18 cellular contexts compared by ENCODE assay signal in the genomic region with DNA sequence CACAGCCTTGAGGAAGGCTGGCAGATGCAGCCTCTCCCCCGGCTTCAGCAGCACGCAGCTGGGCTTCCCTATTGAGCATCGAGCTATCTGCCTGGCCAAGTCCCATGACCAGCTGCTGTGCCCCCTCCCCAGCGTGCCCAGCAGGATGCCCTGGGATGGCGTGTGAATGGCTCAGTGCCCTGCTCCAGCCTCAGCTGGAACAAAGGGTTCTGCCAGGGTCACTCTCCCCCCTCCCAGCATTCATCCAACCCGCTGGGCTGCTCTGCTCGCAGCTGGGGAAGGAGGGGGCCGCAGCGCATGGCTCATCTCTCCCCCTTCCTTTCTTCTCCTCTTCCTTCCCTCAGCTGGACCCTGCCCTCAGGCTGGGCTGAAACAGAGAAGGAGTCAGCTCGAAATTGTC. TPM values are rescaled to one million over a fixed set of nuclear protein-coding genes. Genes with fewer than 3 reads are reported as not detected.
DNase-seq lines count a peak whose midpoint lies in the region; ATAC-seq and TF ChIP-seq lines count a peak whose summit lies in the region.
"Had no signal": no experiment of that assay in that cellular context is flagged by ENCODE, and none has a peak within 500 bp of the region (broad histone marks: within the 10 kb centered on the region; RNA-seq: fewer than 3 reads in every experiment).

No MANE protein-coding gene starts in this region.

- H3K4me1 ChIP-seq in neural progenitor cell: peaks cover 29% of the 10 kb centered on the region
- H3K4me1 ChIP-seq: Caco-2 had no signal

- no peaks in the 10 kb centered on the region for H3K9me3 Mint-ChIP-seq in neural progenitor cell
- H3K9me3 Mint-ChIP-seq: naive B cell had no signal

- no peaks in the 10 kb centered on the region for H3K27me3 Mint-ChIP-seq in neural progenitor cell (ENCODE audit: insufficient read depth, low read depth)

- H3K36me3 Mint-ChIP-seq in neural progenitor cell: peaks cover 30% of the 10 kb centered on the region
- H3K36me3 Mint-ChIP-seq: naive B cell had no signal

- H3K27me3 ChIP-seq in neural progenitor cell: no peaks in the 10 kb centered on the region
- H3K27me3 ChIP-seq: cardiac muscle cell, gastroesophageal sphincter, SJSA1 had no signal

- H4K20me1 ChIP-seq in neural progenitor cell (ENCODE audit: low read depth): peaks cover 9% of the 10 kb centered on the region

- no peaks in the 10 kb centered on the region for H3K9me3 ChIP-seq in neural progenitor cell (ENCODE audit: low read depth)
- H3K9me3 ChIP-seq: Caco-2, gastroesophageal sphincter, HAP-1, SJSA1 had no signal

- no peak overlapping the region for H3K4me3 ChIP-seq in neural progenitor cell
- H3K4me3 ChIP-seq: cardiac muscle cell, gastroesophageal sphincter, HAP-1, K562, SJSA1 had no signal

- no peak for ATAC-seq in GM18867 (IDR thresholded peaks at IDR 0.05; ENCODE audit: unreplicated experiment)
- ATAC-seq: gastroesophageal sphincter, K562 had no signal

- H3K79me2 ChIP-seq in neural progenitor cell (ENCODE audit: low read depth): peaks cover 15% of the 10 kb centered on the region

- H2AFZ ChIP-seq in neural progenitor cell (replicated peaks): no peak overlapping the region

- TF ChIP-seq CTCF in neural progenitor cell (IDR thresholded peaks at IDR 0.05): no peak

- H3K36me3 ChIP-seq in neural progenitor cell: no peaks in the 10 kb centered on the region
- H3K36me3 ChIP-seq: cardiac muscle cell, SJSA1 had no signal

- H3K4me3 Mint-ChIP-seq in neural progenitor cell: no peak overlapping the region
- H3K4me3 Mint-ChIP-seq: naive B cell had no signal

- peaks cover 49% of the 10 kb centered on the region for H3K4me1 Mint-ChIP-seq in neural progenitor cell
- H3K4me1 Mint-ChIP-seq: naive B cell had no signal

- peak overlapping the region; percentile 57 for H3K4me2 ChIP-seq in neural progenitor cell

- peak in 13 of 14 donors; percentile 50 to 96 (median 89) for DNase-seq in C1 segment of cervical spinal cord (lab: John Stamatoyannopoulos, UW)
- DNase-seq in NCI-H345 (lab: John Stamatoyannopoulos, UW): peak; percentile 83
- peak; percentile 100 for DNase-seq in globus pallidus (ENCODE audit: low spot score)
- DNase-seq in neural progenitor cell (ENCODE audit: low spot score): peak; percentile 59
- no peak for DNase-seq in activated CD4-positive, alpha-beta T cell treated with anti-CD3 and anti-CD28 coated beads for 48 hours
- no peak for DNase-seq in NCI-H2196 (lab: John Stamatoyannopoulos, UW; ENCODE audit: unreplicated experiment)
- DNase-seq in activated CD4-positive, alpha-beta T cell treated with anti-CD3 and anti-CD28 coated beads for 1 hour: no peak
- DNase-seq: ACHN; activated naive CD4-positive, alpha-beta T cell; Caco-2; naive B cell; NCI-H2029 treated with DMSO at 0.1 percent for 48 hours had no signal

- no peak overlapping the region for H3K27ac ChIP-seq in neural progenitor cell
- H3K27ac ChIP-seq: cardiac muscle cell, gastroesophageal sphincter, SJSA1 had no signal

- peak overlapping the region; percentile 26 for H3K27ac Mint-ChIP-seq in neural progenitor cell

- H3F3A ChIP-seq in neural progenitor cell (ENCODE audit: low read depth): peaks cover 37% of the 10 kb centered on the region

- H3K9ac ChIP-seq in neural progenitor cell: no peak overlapping the region

RNA-seq across cellular contexts. Expression of a gene that starts 14.5 kb away (rescaled TPM):
- 9.2 and 12.0 TPM in 2 replicates for total RNA-seq in neural progenitor cell (ENCODE audit: low replicate concordance)

RNA-seq across cellular contexts. Expression of a gene that starts 32.7 kb away (rescaled TPM):
- 32.7 and 51.7 TPM in 2 replicates for total RNA-seq in neural progenitor cell (ENCODE audit: low replicate concordance)

RNA-seq across cellular contexts. Expression of a gene that starts 57.8 kb away (rescaled TPM):
- 196 and 247 TPM in 2 replicates for total RNA-seq in neural progenitor cell (ENCODE audit: low replicate concordance)

Comparison
In these comparisons a context has a peak if more than half of its experiments do, and no peak if none do; other contexts are left out.
1. DNase-seq: peak in C1 segment of cervical spinal cord (13 of 14), NCI-H345 (single experiment), globus pallidus (single experiment) and neural progenitor cell (single experiment); none in activated CD4-positive, alpha-beta T cell treated with anti-CD3 and anti-CD28 coated beads for 48 hours (single experiment), NCI-H2196 (single experiment) and activated CD4-positive, alpha-beta T cell treated with anti-CD3 and anti-CD28 coated beads for 1 hour (single experiment).